11 cellular contexts compared by ENCODE assay signal in genomic region chr19:43207991-43208390, GRCh38. TPM values are rescaled to one million over a fixed set of nuclear protein-coding genes. Genes with fewer than 3 reads are reported as not detected.
"Had no signal": no experiment of that assay in that cellular context is flagged by ENCODE, and none has a peak within 500 bp of the region (broad histone marks: within the 10 kb centered on the region; RNA-seq: fewer than 3 reads in every experiment).

No MANE protein-coding gene starts in this region.

- H3K36me3 ChIP-seq: HAP-1 had no signal

- H3K9me3 ChIP-seq: HAP-1 had no signal

- H3K27ac ChIP-seq: GM23248, KMS-11 had no signal

- FAIRE-seq: HTR-8/SVneo had no signal

- H2AFZ ChIP-seq: GM23248 had no signal

- H3K9me3 Mint-ChIP-seq: HFFc6 had no signal

- H3K4me3 Mint-ChIP-seq: HFFc6 had no signal

- H3K9ac ChIP-seq: GM23248, KMS-11 had no signal

- H3K4me2 ChIP-seq: KMS-11 had no signal

- H3K36me3 Mint-ChIP-seq: IgD-negative memory B cell had no signal

- H3K4me3 ChIP-seq: GM23248, HAP-1 had no signal

- H3K27ac Mint-ChIP-seq: HFFc6, IgD-negative memory B cell had no signal

- H3K4me1 Mint-ChIP-seq: IgD-negative memory B cell had no signal

- H3K4me1 ChIP-seq: HAP-1 had no signal

- DNase-seq: GM23248, GOT3, H7, HFFc6, Karpas-422, KBM-7 had no signal

RNA-seq across cellular contexts. Expression of gene PSG4, which starts 2.6 kb away (rescaled TPM):
- total RNA-seq: H7, HT-29 had no signal
- polyA plus RNA-seq: IgD-negative memory B cell had no signal

RNA-seq across cellular contexts. Expression of gene PSG5, which starts 21.7 kb away (rescaled TPM):
- total RNA-seq: H7, HT-29 had no signal
- polyA plus RNA-seq: IgD-negative memory B cell had no signal
